9 cellular contexts compared by ENCODE assay signal in genomic region chr19:1402411-1403070, GRCh38. TPM values are rescaled to one million over a fixed set of nuclear protein-coding genes. Genes with fewer than 3 reads are reported as not detected.
DNase-seq lines count a peak whose midpoint lies in the region; ATAC-seq and TF ChIP-seq lines count a peak whose summit lies in the region.
"Had no signal": no experiment of that assay in that cellular context is flagged by ENCODE, and none has a peak within 500 bp of the region (broad histone marks: within the 10 kb centered on the region; RNA-seq: fewer than 3 reads in every experiment).

No MANE protein-coding gene starts in this region.

- no peak overlapping the region for H2AFZ ChIP-seq in Karpas-422 (ENCODE audit: low read length)

- peaks cover 21% of the 10 kb centered on the region for H3K79me2 ChIP-seq in Karpas-422 (ENCODE audit: low read length)

- H3K4me1 ChIP-seq in Karpas-422 (ENCODE audit: low read length) (peaks cover 41% of the 10 kb centered on the region), esophagus muscularis mucosa (peaks cover 14 to 45% (median 43%) of the 10 kb centered on the region in 4 donors)
- H3K4me1 ChIP-seq in naive thymus-derived CD4-positive, alpha-beta T cell (ENCODE audit: control insufficient read depth in 2 of 2, insufficient read depth in 2 of 2, low read length in 2 of 2): peaks cover 7 to 23% of the 10 kb centered on the region in 2 donors

- TF ChIP-seq POLR2A in esophagus muscularis mucosa (IDR thresholded peaks at IDR 0.05; ENCODE audit: low read depth): no peak

- no peaks in the 10 kb centered on the region for H3K9me2 ChIP-seq in Karpas-422 (replicated peaks; ENCODE audit: insufficient read depth, low read length)

- H3K9me3 ChIP-seq in Karpas-422 (ENCODE audit: low read length): no peaks in the 10 kb centered on the region
- no peaks in the 10 kb centered on the region for H3K9me3 ChIP-seq in naive thymus-derived CD4-positive, alpha-beta T cell (ENCODE audit: control insufficient read depth in 2 of 3, low read length in 3 of 3)
- no peaks in the 10 kb centered on the region for H3K9me3 ChIP-seq in esophagus muscularis mucosa

- peak overlapping the region; percentile 17 for H3K27ac Mint-ChIP-seq in MCF 10A (ENCODE audit: low read depth, unreplicated experiment)
- H3K27ac Mint-ChIP-seq in naive thymus-derived CD4-positive, alpha-beta T cell: peak overlapping the region in 6 of 9 donors; percentile 29 to 72 (median 61)

- no peaks in the 10 kb centered on the region for H3K9me3 Mint-ChIP-seq in MCF 10A (ENCODE audit: unreplicated experiment)
- H3K9me3 Mint-ChIP-seq in naive thymus-derived CD4-positive, alpha-beta T cell: no peaks in the 10 kb centered on the region

- DNase-seq in CD1c-positive myeloid dendritic cell (ENCODE audit: extremely low spot score) (peak; percentile 31), Karpas-422 (no peak), MCF 10A (ENCODE audit: unreplicated experiment) (peak; percentile 86), esophagus muscularis mucosa (ENCODE audit: extremely low spot score) (no peak)
- no peak for DNase-seq in naive thymus-derived CD4-positive, alpha-beta T cell
- DNase-seq: activated CD8-positive, alpha-beta memory T cell treated with anti-CD3 and anti-CD28 coated beads, Interleukin-2, amount 50 U/mL, for 4 hours had no signal

- TF ChIP-seq CTCF in MCF 10A (IDR thresholded peaks at IDR 0.05; ENCODE audit: unreplicated experiment) (no peak), esophagus muscularis mucosa (IDR thresholded peaks at IDR 0.05) (no peak)

- no peaks in the 10 kb centered on the region for H3K36me3 Mint-ChIP-seq in MCF 10A (ENCODE audit: insufficient read depth, unreplicated experiment)
- no peaks in the 10 kb centered on the region for H3K36me3 Mint-ChIP-seq in naive thymus-derived CD4-positive, alpha-beta T cell

- CTCF ChIA-PET in MCF 10A (lab: Yijun Ruan, JAX): interaction anchor here (0.6 to 0.9 kb wide), 7 partner anchors 13 to 177 kb away, joined by 3 to 4 read pairs (median 3); no protein-coding TSS in a partner anchor
- CTCF ChIA-PET in naive thymus-derived CD4-positive, alpha-beta T cell (lab: Charles Lee): interaction anchor here (0.7 to 1.2 kb wide), 2 partner anchors 13 to 18 kb away, joined by 3 to 5 read pairs; no protein-coding TSS in a partner anchor

- peak overlapping the region; percentile 41; the same call in 1 of the 2 replicates for H3K9ac ChIP-seq in Karpas-422 (ENCODE audit: low read length)

- intact Hi-C loops in MCF 10A (cut with micrococcal nuclease): no loop called here
- intact Hi-C loops in naive thymus-derived CD4-positive, alpha-beta T cell (cut with micrococcal nuclease): loop anchor here (10.0 kb wide), 3 partner anchors 158 to 738 kb away; partner anchors contain the start of genes ATP5F1D (in 1 of the 2), CNN2 (in 1 of the 2), MIDN (in 1 of the 2) and RNF126 (in 1 of the 2)
- intact Hi-C loops in esophagus muscularis mucosa (cut with DNase I): loop anchor here (10.0 kb wide), 1 partner anchor 118 kb away; the partner anchor contains the start of gene EFNA2

- no peaks in the 10 kb centered on the region for H3K27me3 Mint-ChIP-seq in MCF 10A (ENCODE audit: insufficient read depth, unreplicated experiment)
- peaks cover 0 to 9% (median 0%) of the 10 kb centered on the region in 5 donors for H3K27me3 Mint-ChIP-seq in naive thymus-derived CD4-positive, alpha-beta T cell

- no peak for ATAC-seq in naive thymus-derived CD4-positive, alpha-beta T cell
- no peak for ATAC-seq in GM19455 (IDR thresholded peaks at IDR 0.05; ENCODE audit: unreplicated experiment)
- ATAC-seq in HG02759 (IDR thresholded peaks at IDR 0.05; ENCODE audit: unreplicated experiment): no peak
- ATAC-seq in GM21737 (IDR thresholded peaks at IDR 0.05; ENCODE audit: unreplicated experiment): no peak

- POLR2A ChIA-PET in MCF 10A (lab: Yijun Ruan, JAX): interaction anchor here (0.5 to 1.8 kb wide), 12 partner anchors 8 to 257 kb away, joined by 3 to 9 read pairs (median 4); partner anchors contain the start of genes CIRBP, FAM174C and NDUFS7
- POLR2A ChIA-PET in naive thymus-derived CD4-positive, alpha-beta T cell (lab: Charles Lee): interaction anchor here (0.5 to 1.7 kb wide), 4 partner anchors 127 to 419 kb away, joined by 3 to 4 read pairs (median 3); partner anchors contain the start of gene FAM174C

- peaks cover 4% of the 10 kb centered on the region; the same call in 1 of the 2 replicates for H3K36me3 ChIP-seq in Karpas-422 (ENCODE audit: insufficient read depth, low read length)
- peaks cover 0 to 1% (median 0%) of the 10 kb centered on the region in 3 experiments for H3K36me3 ChIP-seq in naive thymus-derived CD4-positive, alpha-beta T cell (ENCODE audit: control insufficient read depth in 2 of 3, insufficient read depth in 3 of 3, low read length in 3 of 3)
- peaks cover 0 to 6% (median 0%) of the 10 kb centered on the region in 4 donors for H3K36me3 ChIP-seq in esophagus muscularis mucosa

- H4K20me1 ChIP-seq in Karpas-422 (ENCODE audit: insufficient read depth, low read depth, low read length): 0 out of 2 replicates have a peak, but pooled peaks cover 5% of the 10 kb centered on the region

- H3K27ac ChIP-seq in Karpas-422 (ENCODE audit: low read length): no peak overlapping the region
- no peak overlapping the region for H3K27ac ChIP-seq in naive thymus-derived CD4-positive, alpha-beta T cell (ENCODE audit: low read depth, low read length)
- H3K27ac ChIP-seq in esophagus muscularis mucosa (replicated peaks in 1 of 4): no peak overlapping the region

- peak overlapping the region; percentile 37 for H3K4me3 Mint-ChIP-seq in MCF 10A (ENCODE audit: unreplicated experiment)
- H3K4me3 Mint-ChIP-seq in naive thymus-derived CD4-positive, alpha-beta T cell: peak overlapping the region; percentile 68 to 87 (median 80)

- no peak for TF ChIP-seq EP300 in esophagus muscularis mucosa (IDR thresholded peaks at IDR 0.05)

- H3K4me1 Mint-ChIP-seq in MCF 10A (ENCODE audit: insufficient read depth, unreplicated experiment): peaks cover 11% of the 10 kb centered on the region
- H3K4me1 Mint-ChIP-seq in naive thymus-derived CD4-positive, alpha-beta T cell: peaks cover 0 to 28% (median 15%) of the 10 kb centered on the region in 7 donors

- BruUV-seq in MCF 10A (replicated peaks; lab: Mats Ljungman, UMichigan): no TSS peak

- H3K4me2 ChIP-seq in Karpas-422 (ENCODE audit: low read depth, low read length, poor library complexity, severe bottlenecking): peak overlapping the region; percentile 91

- WGBS in esophagus muscularis mucosa: 58% methylated on average over 20 of the region's 25 CpGs

- H3K27me3 ChIP-seq in Karpas-422 (ENCODE audit: low read length) (no peaks in the 10 kb centered on the region), esophagus muscularis mucosa (peaks cover 0 to 5% (median 0%) of the 10 kb centered on the region in 4 donors)
- H3K27me3 ChIP-seq in naive thymus-derived CD4-positive, alpha-beta T cell (ENCODE audit: control insufficient read depth in 2 of 2, insufficient read depth in 2 of 2, low read length in 2 of 2): no peaks in the 10 kb centered on the region

- H3K4me3 ChIP-seq in Karpas-422 (ENCODE audit: low read length): peak overlapping the region; percentile 34; the same call in 1 of the 2 replicates
- H3K4me3 ChIP-seq in naive thymus-derived CD4-positive, alpha-beta T cell (ENCODE audit: low read length): no peak overlapping the region
- H3K4me3 ChIP-seq in esophagus muscularis mucosa: no peak overlapping the region

RNA-seq across cellular contexts. Expression of gene GAMT, which starts 1.2 kb away (rescaled TPM):
- 63.7 and 144 TPM in 2 replicates for total RNA-seq in Karpas-422 (2014; rRNA removed; shearing (Covaris generic); ENCODE audit: low replicate concordance)
- total RNA-seq in MCF 10A (2022) (3.2 and 7.0 TPM in 2 replicates), esophagus muscularis mucosa (10 to 100 TPM in 3 of 4 donors, 1 to 10 TPM in 1; 5.8 to 13.4 (median 11.9) TPM)
- 10 to 100 TPM; 10.9 to 24.2 (median 17.5) TPM for total RNA-seq in naive thymus-derived CD4-positive, alpha-beta T cell
- polyA plus RNA-seq in naive thymus-derived CD4-positive, alpha-beta T cell: 10 to 100 TPM; 29.3 to 32.3 TPM

RNA-seq across cellular contexts. Expression of gene DAZAP1, which starts 4.8 kb away (rescaled TPM):
- 110 and 244 TPM in 2 replicates for total RNA-seq in Karpas-422 (2014; rRNA removed; shearing (Covaris generic); ENCODE audit: low replicate concordance)
- total RNA-seq in MCF 10A (2022) (219 and 246 TPM in 2 replicates), esophagus muscularis mucosa (10 to 100 TPM; 44.9 to 79.4 (median 52.9) TPM)
- total RNA-seq in naive thymus-derived CD4-positive, alpha-beta T cell: 100 to 1,000 TPM; 129 to 227 (median 144) TPM
- 1 to 10 TPM; 5.0 to 5.7 TPM for polyA plus RNA-seq in naive thymus-derived CD4-positive, alpha-beta T cell

RNA-seq across cellular contexts. Expression of gene NDUFS7, which starts 18.8 kb away (rescaled TPM):
- total RNA-seq in Karpas-422 (2014; rRNA removed; shearing (Covaris generic); ENCODE audit: low replicate concordance): 98.1 and 129 TPM in 2 replicates
- 135 and 137 TPM in 2 replicates for total RNA-seq in MCF 10A (2022)
- total RNA-seq in naive thymus-derived CD4-positive, alpha-beta T cell: 100 to 1,000 TPM in 1 of 5 experiments, 10 to 100 TPM in 4; 48.4 to 101 (median 68.0) TPM
- 100 to 1,000 TPM; 182 to 232 TPM for polyA plus RNA-seq in naive thymus-derived CD4-positive, alpha-beta T cell
- 100 to 1,000 TPM in 1 of 4 donors, 10 to 100 TPM in 3; 85.6 to 110 (median 89.4) TPM for total RNA-seq in esophagus muscularis mucosa

RNA-seq across cellular contexts. Expression of gene RPS15, which starts 35.7 kb away (rescaled TPM):
- 2,088 and 3,414 TPM in 2 replicates for total RNA-seq in Karpas-422 (2014; rRNA removed; shearing (Covaris generic); ENCODE audit: low replicate concordance)
- total RNA-seq in MCF 10A (2022): 1,168 and 1,243 TPM in 2 replicates
- 1,000 to 10,000 TPM; 1,300 to 2,097 (median 2,012) TPM for total RNA-seq in naive thymus-derived CD4-positive, alpha-beta T cell
- 1,000 to 10,000 TPM; 3,657 to 3,761 TPM for polyA plus RNA-seq in naive thymus-derived CD4-positive, alpha-beta T cell
- 1,000 to 10,000 TPM; 1,297 to 2,978 (median 2,171) TPM for total RNA-seq in esophagus muscularis mucosa

RNA-seq across cellular contexts. Expression of gene APC2, which starts 47.4 kb away (rescaled TPM):
- total RNA-seq in Karpas-422 (2014; rRNA removed; shearing (Covaris generic); ENCODE audit: low replicate concordance): 1.1 and 2.8 TPM in 2 replicates
- total RNA-seq in MCF 10A (2022): 0.15 and 0.23 TPM in 2 replicates
- total RNA-seq in naive thymus-derived CD4-positive, alpha-beta T cell: under 1 TPM; 0.05 to 0.24 (median 0.10) TPM
- under 1 TPM; 0.01 to 0.05 TPM for polyA plus RNA-seq in naive thymus-derived CD4-positive, alpha-beta T cell
- 1 to 10 TPM in 2 of 4 donors, under 1 TPM in 2; 0.42 to 1.8 (median 1.2) TPM for total RNA-seq in esophagus muscularis mucosa

Comparison
In these comparisons a context has a peak if more than half of its experiments do, and no peak if none do; other contexts are left out.
1. DNase-seq: peak in CD1c-positive myeloid dendritic cell (single experiment) and MCF 10A (single experiment); none in Karpas-422 (single experiment), naive thymus-derived CD4-positive, alpha-beta T cell (0 of 9) and esophagus muscularis mucosa (single experiment).